ENCODE assay signal across 15 cellular contexts in genomic region chr19:40607898-40608621, GRCh38. TPM values are rescaled to one million over a fixed set of nuclear protein-coding genes. Genes with fewer than 3 reads are reported as not detected.
DNase-seq lines count a peak whose midpoint lies in the region; ATAC-seq and TF ChIP-seq lines count a peak whose summit lies in the region.
"Had no signal": no experiment of that assay in that cellular context is flagged by ENCODE, and none has a peak within 500 bp of the region (broad histone marks: within the 10 kb centered on the region; RNA-seq: fewer than 3 reads in every experiment).

No MANE protein-coding gene starts in this region.

- H3K27ac Mint-ChIP-seq in activated T-cell treated with anti-CD3 and anti-CD28 coated beads, Interleukin-2, amount 50 U/mL, for 72 hours, result no peak overlapping the region
- peak overlapping the region; percentile 32 for H3K27ac Mint-ChIP-seq in activated CD8-positive, alpha-beta T cell treated with anti-CD3 and anti-CD28 coated beads for 36 hours

- H3K4me1 ChIP-seq in gastroesophageal sphincter (peaks cover 0 to 83% (median 39%) of the 10 kb centered on the region in 3 donors), stomach (peaks cover 48 to 87% (median 68%) of the 10 kb centered on the region in 4 donors)

- TF ChIP-seq EP300 in gastroesophageal sphincter (IDR thresholded peaks at IDR 0.05) (no peak), stomach (IDR thresholded peaks at IDR 0.05) (no peak)

- H3K4me3 ChIP-seq in gastroesophageal sphincter, result no peak overlapping the region
- no peak overlapping the region for H3K4me3 ChIP-seq in stomach
- H3K4me3 ChIP-seq: MG63, thyroid gland had no signal

- no peak for DNase-seq in activated T-cell treated with anti-CD3 and anti-CD28 coated beads, Interleukin-2, amount 50 U/mL, for 72 hours
- DNase-seq in activated T-cell treated with anti-CD3 and anti-CD28 coated beads, Interleukin-2, amount 50 U/mL, for 4 hours, result no peak
- DNase-seq in activated CD8-positive, alpha-beta T cell treated with anti-CD3 and anti-CD28 coated beads for 36 hours, result no peak
- DNase-seq in stomach, result no peak
- DNase-seq in NCI-H2171 treated with DMSO at 0.1 percent for 48 hours (lab: John Stamatoyannopoulos, UW), result no peak
- no peak for DNase-seq in stimulated activated CD4-positive, alpha-beta T cell treated with anti-CD3 and anti-CD28 coated beads, Interleukin-2, amount 100 ng/mL, for 48 hours
- DNase-seq in NCI-H2029 (lab: John Stamatoyannopoulos, UW), result no peak
- DNase-seq: caudate nucleus, DMS 273 treated with DMSO at 0.1 percent for 48 hours, hypothalamus, MG63, occipital lobe, thyroid gland had no signal

- H3K9me3 Mint-ChIP-seq in activated T-cell treated with anti-CD3 and anti-CD28 coated beads, Interleukin-2, amount 50 U/mL, for 72 hours, result no peaks in the 10 kb centered on the region
- H3K9me3 Mint-ChIP-seq in activated T-cell treated with anti-CD3 and anti-CD28 coated beads, Interleukin-2, amount 50 U/mL, for 4 hours, result no peaks in the 10 kb centered on the region
- no peaks in the 10 kb centered on the region for H3K9me3 Mint-ChIP-seq in activated CD8-positive, alpha-beta T cell treated with anti-CD3 and anti-CD28 coated beads for 36 hours

- no peaks in the 10 kb centered on the region for H3K9me3 ChIP-seq in gastroesophageal sphincter
- no peaks in the 10 kb centered on the region for H3K9me3 ChIP-seq in stomach
- H3K9me3 ChIP-seq: MG63, thyroid gland had no signal

- intact Hi-C loops in activated CD8-positive, alpha-beta T cell treated with anti-CD3 and anti-CD28 coated beads for 36 hours (cut with micrococcal nuclease), result no loop called here
- intact Hi-C loops in stomach (cut with DNase I; ENCODE audit: low total_unique reads), result no loop called here

- H3K4me3 Mint-ChIP-seq in activated T-cell treated with anti-CD3 and anti-CD28 coated beads, Interleukin-2, amount 50 U/mL, for 72 hours, result peak overlapping the region; percentile 8 to 97
- H3K4me3 Mint-ChIP-seq in activated T-cell treated with anti-CD3 and anti-CD28 coated beads, Interleukin-2, amount 50 U/mL, for 4 hours, result no peak overlapping the region
- peak overlapping the region; percentile 77 for H3K4me3 Mint-ChIP-seq in activated CD8-positive, alpha-beta T cell treated with anti-CD3 and anti-CD28 coated beads for 36 hours

- peaks cover 0 to 10% of the 10 kb centered on the region in 2 donors for H3K36me3 ChIP-seq in gastroesophageal sphincter
- no peaks in the 10 kb centered on the region for H3K36me3 ChIP-seq in stomach
- H3K36me3 ChIP-seq: thyroid gland had no signal

- no peaks in the 10 kb centered on the region for H3K36me3 Mint-ChIP-seq in activated T-cell treated with anti-CD3 and anti-CD28 coated beads, Interleukin-2, amount 50 U/mL, for 72 hours (ENCODE audit: insufficient read depth in 2 of 2)
- H3K36me3 Mint-ChIP-seq in activated T-cell treated with anti-CD3 and anti-CD28 coated beads, Interleukin-2, amount 50 U/mL, for 4 hours (ENCODE audit: insufficient read depth), result no peaks in the 10 kb centered on the region
- peaks cover 3% of the 10 kb centered on the region for H3K36me3 Mint-ChIP-seq in activated CD8-positive, alpha-beta T cell treated with anti-CD3 and anti-CD28 coated beads for 36 hours (ENCODE audit: low read depth)

- CTCF ChIA-PET in activated CD8-positive, alpha-beta T cell treated with anti-CD3 and anti-CD28 coated beads for 36 hours (lab: Charles Lee), result interaction anchor here (3.1 kb wide), 1 partner anchor 27 kb away, joined by 16 read pairs; no protein-coding TSS in a partner anchor

- peaks cover 84% of the 10 kb centered on the region for H3K4me1 Mint-ChIP-seq in activated T-cell treated with anti-CD3 and anti-CD28 coated beads, Interleukin-2, amount 50 U/mL, for 72 hours (ENCODE audit: low read depth)
- H3K4me1 Mint-ChIP-seq in activated T-cell treated with anti-CD3 and anti-CD28 coated beads, Interleukin-2, amount 50 U/mL, for 4 hours (ENCODE audit: low read depth), result peaks cover 77% of the 10 kb centered on the region
- H3K4me1 Mint-ChIP-seq in activated CD8-positive, alpha-beta T cell treated with anti-CD3 and anti-CD28 coated beads for 36 hours (ENCODE audit: low read depth), result peaks cover 69% of the 10 kb centered on the region

- POLR2A ChIA-PET in activated CD8-positive, alpha-beta T cell treated with anti-CD3 and anti-CD28 coated beads for 36 hours (lab: Charles Lee), result interaction anchor here (0.5 kb wide), 1 partner anchor 23 kb away, joined by 3 read pairs; no protein-coding TSS in a partner anchor

- no peak for TF ChIP-seq CTCF in activated CD8-positive, alpha-beta T cell treated with anti-CD3 and anti-CD28 coated beads for 36 hours (IDR thresholded peaks at IDR 0.05)
- TF ChIP-seq CTCF in gastroesophageal sphincter (IDR thresholded peaks at IDR 0.05) (no peak), stomach (IDR thresholded peaks at IDR 0.05) (no peak)

- peaks cover 8% of the 10 kb centered on the region for H3K27me3 Mint-ChIP-seq in activated T-cell treated with anti-CD3 and anti-CD28 coated beads, Interleukin-2, amount 50 U/mL, for 72 hours (ENCODE audit: low read depth)
- H3K27me3 Mint-ChIP-seq in activated T-cell treated with anti-CD3 and anti-CD28 coated beads, Interleukin-2, amount 50 U/mL, for 4 hours (ENCODE audit: low read depth), result no peaks in the 10 kb centered on the region
- peaks cover under 1% of the 10 kb centered on the region for H3K27me3 Mint-ChIP-seq in activated CD8-positive, alpha-beta T cell treated with anti-CD3 and anti-CD28 coated beads for 36 hours

- TF ChIP-seq POLR2A in gastroesophageal sphincter (IDR thresholded peaks at IDR 0.05), result no peak
- no peak for TF ChIP-seq POLR2A in stomach (IDR thresholded peaks at IDR 0.05)

- H3K27ac ChIP-seq in gastroesophageal sphincter (peak overlapping the region in 3 of 4 donors; percentile 7 to 55 (median 45)), stomach (peak overlapping the region in 4 of 5 donors; percentile 38 to 92 (median 76))
- H3K27ac ChIP-seq: thyroid gland had no signal

- H3K27me3 ChIP-seq in gastroesophageal sphincter (peaks cover 10% of the 10 kb centered on the region), stomach (peaks cover 0 to 44% (median 0%) of the 10 kb centered on the region in 3 donors)
- H3K27me3 ChIP-seq: MG63, thyroid gland had no signal

- 71 to 83% methylated on average over 2 to 6 of the region's 19 CpGs for WGBS in gastroesophageal sphincter (ENCODE audit: low coverage in 1 of 2), 2 donors
- WGBS in stomach, 5 donors, result 87 to 94% (median 91%) methylated on average over 16 to 19 of the region's 19 CpGs

- ATAC-seq in activated T-cell treated with anti-CD3 and anti-CD28 coated beads, Interleukin-2, amount 50 U/mL, for 72 hours (replicated peaks in 1 of 2), result no peak
- no peak for ATAC-seq in activated T-cell treated with anti-CD3 and anti-CD28 coated beads, Interleukin-2, amount 50 U/mL, for 4 hours
- ATAC-seq in activated CD8-positive, alpha-beta T cell treated with anti-CD3 and anti-CD28 coated beads for 36 hours, result no peak
- ATAC-seq in gastroesophageal sphincter, result no peak
- ATAC-seq: left ventricle myocardium superior had no signal

RNA-seq across cellular contexts. Expression of gene LTBP4, which starts 6.9 kb away (rescaled TPM):
- 100 to 1,000 TPM; 164 to 195 TPM for total RNA-seq in activated T-cell treated with anti-CD3 and anti-CD28 coated beads, Interleukin-2, amount 50 U/mL, for 72 hours
- 100 to 1,000 TPM; 210 to 251 (median 213) TPM for total RNA-seq in activated T-cell treated with anti-CD3 and anti-CD28 coated beads, Interleukin-2, amount 50 U/mL, for 4 hours
- total RNA-seq in activated CD8-positive, alpha-beta T cell treated with anti-CD3 and anti-CD28 coated beads for 36 hours, result 100 to 1,000 TPM; 117 to 121 TPM
- total RNA-seq in gastroesophageal sphincter (100 to 1,000 TPM; 199 to 369 (median 320) TPM), stomach (1,000 to 10,000 TPM in 1 of 5 donors, 100 to 1,000 TPM in 3, 10 to 100 TPM in 1; 79.0 to 1,027 (median 190) TPM)
- 100 to 1,000 TPM in 1 of 3 donors, 10 to 100 TPM in 2; 66.1 to 102 (median 98.6) TPM for polyA plus RNA-seq in stomach

RNA-seq across cellular contexts. Expression of gene SHKBP1, which starts 31.4 kb away (rescaled TPM):
- 100 to 1,000 TPM; 145 to 152 TPM for total RNA-seq in activated T-cell treated with anti-CD3 and anti-CD28 coated beads, Interleukin-2, amount 50 U/mL, for 72 hours
- total RNA-seq in activated T-cell treated with anti-CD3 and anti-CD28 coated beads, Interleukin-2, amount 50 U/mL, for 4 hours, result 10 to 100 TPM; 80.1 to 86.1 (median 84.8) TPM
- 10 to 100 TPM; 82.8 to 89.3 TPM for total RNA-seq in activated CD8-positive, alpha-beta T cell treated with anti-CD3 and anti-CD28 coated beads for 36 hours
- 10 to 100 TPM; 30.3 to 50.1 (median 37.7) TPM for total RNA-seq in gastroesophageal sphincter
- total RNA-seq in stomach, result 100 to 1,000 TPM in 1 of 5 donors, 10 to 100 TPM in 4; 15.8 to 102 (median 70.6) TPM
- 10 to 100 TPM; 76.1 to 95.7 (median 79.9) TPM for polyA plus RNA-seq in stomach
